Comparison of ENCODE assay signal across 1 cellular context in the genomic region with DNA sequence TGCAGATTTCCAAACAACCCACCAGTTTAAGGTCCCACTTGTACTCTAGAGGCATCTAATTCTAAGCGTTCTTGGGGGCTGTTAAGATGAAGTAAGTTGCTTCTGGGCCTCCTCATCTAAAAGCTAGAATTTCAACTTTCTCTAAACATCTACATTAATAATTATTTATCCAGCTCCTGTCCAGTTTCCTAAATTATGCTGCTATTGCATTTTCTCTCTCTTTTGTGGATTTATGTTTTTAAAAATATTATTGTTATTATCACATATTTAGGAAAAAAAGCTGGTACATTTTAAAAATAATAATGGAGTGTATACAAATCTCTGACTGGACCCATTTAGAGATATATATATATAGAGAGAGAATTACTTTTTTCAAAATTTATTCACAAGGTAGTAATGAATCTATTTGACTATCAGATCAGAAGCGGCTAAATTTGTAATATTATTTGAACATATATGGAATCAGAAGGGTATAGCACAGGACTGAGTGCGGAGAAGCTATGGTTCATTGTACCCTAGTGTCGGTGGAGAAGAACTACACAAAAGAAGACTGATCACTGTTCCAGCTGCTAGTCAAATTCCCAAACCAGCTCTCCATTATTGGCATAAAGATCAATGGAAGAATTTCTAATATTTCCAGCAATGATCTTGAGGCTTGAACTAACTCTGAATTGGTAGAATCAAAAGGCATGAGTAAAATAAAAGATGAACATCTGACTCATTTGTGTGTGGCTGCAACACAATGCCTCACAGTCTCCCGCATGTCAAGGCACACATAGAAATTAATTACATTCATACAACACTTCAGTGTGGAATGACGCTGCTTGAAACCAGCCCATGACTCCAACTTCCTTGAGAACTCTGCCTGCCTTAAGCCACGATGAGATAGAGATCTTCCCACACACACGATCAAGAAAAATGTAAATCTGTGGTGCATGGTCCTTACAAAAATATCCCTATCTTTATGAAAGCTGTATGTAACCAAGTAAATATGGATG.
TF ChIP-seq lines count a peak whose summit lies in the region.

No MANE protein-coding gene starts in this region.

TF ChIP-seq in HepG2, 621 proteins besides CTCF, POLR2A, EP300 and RAD21 (continued from another document):
- TF ChIP-seq ZNF451 (CRISPR knock-in tag; IDR thresholded peaks at IDR 0.05) (no peak), HOXA5 (CRISPR knock-in tag; IDR thresholded peaks at IDR 0.05) (no peak), MBNL3 (CRISPR knock-in tag; conservative IDR thresholded peaks at IDR 0.05) (no peak), MAFF (IDR thresholded peaks at IDR 0.05; ENCODE audit: low read depth, low read length) (0 out of 2 replicates have a peak, but pooled peaks have one; percentile 29), MBD4 (IDR thresholded peaks at IDR 0.05; ENCODE audit: borderline replicate concordance, low read length) (no peak), SUZ12 (IDR thresholded peaks at IDR 0.05; ENCODE audit: low read depth, low read length) (no peak), SMARCC2 (IDR thresholded peaks at IDR 0.05) (no peak), NFYC (CRISPR knock-in tag; IDR thresholded peaks at IDR 0.05) (no peak), ZNF724P (CRISPR knock-in tag; IDR thresholded peaks at IDR 0.05; ENCODE audit: borderline replicate concordance) (no peak), RARA (CRISPR knock-in tag; IDR thresholded peaks at IDR 0.05) (no peak), ZNF577 (CRISPR knock-in tag; IDR thresholded peaks at IDR 0.05; ENCODE audit: borderline replicate concordance, low read depth) (0 out of 2 replicates have a peak, but pooled peaks have one; percentile 40), MAFK (conservative IDR thresholded peaks at IDR 0.05 in 1 of 2, IDR thresholded peaks at IDR 0.05 in 1 of 2; ENCODE audit: low read length in 2 of 2) (peak; percentile 65 to 72), TEAD3 (CRISPR knock-in tag; optimal IDR thresholded peaks at IDR 0.05; ENCODE audit: borderline replicate concordance) (no peak)
- TF ChIP-seq, protein P1, sequence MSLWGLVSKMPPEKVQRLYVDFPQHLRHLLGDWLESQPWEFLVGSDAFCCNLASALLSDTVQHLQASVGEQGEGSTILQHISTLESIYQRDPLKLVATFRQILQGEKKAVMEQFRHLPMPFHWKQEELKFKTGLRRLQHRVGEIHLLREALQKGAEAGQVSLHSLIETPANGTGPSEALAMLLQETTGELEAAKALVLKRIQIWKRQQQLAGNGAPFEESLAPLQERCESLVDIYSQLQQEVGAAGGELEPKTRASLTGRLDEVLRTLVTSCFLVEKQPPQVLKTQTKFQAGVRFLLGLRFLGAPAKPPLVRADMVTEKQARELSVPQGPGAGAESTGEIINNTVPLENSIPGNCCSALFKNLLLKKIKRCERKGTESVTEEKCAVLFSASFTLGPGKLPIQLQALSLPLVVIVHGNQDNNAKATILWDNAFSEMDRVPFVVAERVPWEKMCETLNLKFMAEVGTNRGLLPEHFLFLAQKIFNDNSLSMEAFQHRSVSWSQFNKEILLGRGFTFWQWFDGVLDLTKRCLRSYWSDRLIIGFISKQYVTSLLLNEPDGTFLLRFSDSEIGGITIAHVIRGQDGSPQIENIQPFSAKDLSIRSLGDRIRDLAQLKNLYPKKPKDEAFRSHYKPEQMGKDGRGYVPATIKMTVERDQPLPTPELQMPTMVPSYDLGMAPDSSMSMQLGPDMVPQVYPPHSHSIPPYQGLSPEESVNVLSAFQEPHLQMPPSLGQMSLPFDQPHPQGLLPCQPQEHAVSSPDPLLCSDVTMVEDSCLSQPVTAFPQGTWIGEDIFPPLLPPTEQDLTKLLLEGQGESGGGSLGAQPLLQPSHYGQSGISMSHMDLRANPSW (CRISPR knock-in tag; IDR thresholded peaks at IDR 0.05; ENCODE audit: borderline replicate concordance) = no peak
- TF ChIP-seq, protein P2, sequence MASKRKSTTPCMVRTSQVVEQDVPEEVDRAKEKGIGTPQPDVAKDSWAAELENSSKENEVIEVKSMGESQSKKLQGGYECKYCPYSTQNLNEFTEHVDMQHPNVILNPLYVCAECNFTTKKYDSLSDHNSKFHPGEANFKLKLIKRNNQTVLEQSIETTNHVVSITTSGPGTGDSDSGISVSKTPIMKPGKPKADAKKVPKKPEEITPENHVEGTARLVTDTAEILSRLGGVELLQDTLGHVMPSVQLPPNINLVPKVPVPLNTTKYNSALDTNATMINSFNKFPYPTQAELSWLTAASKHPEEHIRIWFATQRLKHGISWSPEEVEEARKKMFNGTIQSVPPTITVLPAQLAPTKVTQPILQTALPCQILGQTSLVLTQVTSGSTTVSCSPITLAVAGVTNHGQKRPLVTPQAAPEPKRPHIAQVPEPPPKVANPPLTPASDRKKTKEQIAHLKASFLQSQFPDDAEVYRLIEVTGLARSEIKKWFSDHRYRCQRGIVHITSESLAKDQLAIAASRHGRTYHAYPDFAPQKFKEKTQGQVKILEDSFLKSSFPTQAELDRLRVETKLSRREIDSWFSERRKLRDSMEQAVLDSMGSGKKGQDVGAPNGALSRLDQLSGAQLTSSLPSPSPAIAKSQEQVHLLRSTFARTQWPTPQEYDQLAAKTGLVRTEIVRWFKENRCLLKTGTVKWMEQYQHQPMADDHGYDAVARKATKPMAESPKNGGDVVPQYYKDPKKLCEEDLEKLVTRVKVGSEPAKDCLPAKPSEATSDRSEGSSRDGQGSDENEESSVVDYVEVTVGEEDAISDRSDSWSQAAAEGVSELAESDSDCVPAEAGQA (IDR thresholded peaks at IDR 0.05; ENCODE audit: low read depth) = no peak
- TF ChIP-seq, protein P2 (CRISPR knock-in tag; IDR thresholded peaks at IDR 0.05; ENCODE audit: borderline replicate concordance) = no peak
- TF ChIP-seq, protein P3, sequence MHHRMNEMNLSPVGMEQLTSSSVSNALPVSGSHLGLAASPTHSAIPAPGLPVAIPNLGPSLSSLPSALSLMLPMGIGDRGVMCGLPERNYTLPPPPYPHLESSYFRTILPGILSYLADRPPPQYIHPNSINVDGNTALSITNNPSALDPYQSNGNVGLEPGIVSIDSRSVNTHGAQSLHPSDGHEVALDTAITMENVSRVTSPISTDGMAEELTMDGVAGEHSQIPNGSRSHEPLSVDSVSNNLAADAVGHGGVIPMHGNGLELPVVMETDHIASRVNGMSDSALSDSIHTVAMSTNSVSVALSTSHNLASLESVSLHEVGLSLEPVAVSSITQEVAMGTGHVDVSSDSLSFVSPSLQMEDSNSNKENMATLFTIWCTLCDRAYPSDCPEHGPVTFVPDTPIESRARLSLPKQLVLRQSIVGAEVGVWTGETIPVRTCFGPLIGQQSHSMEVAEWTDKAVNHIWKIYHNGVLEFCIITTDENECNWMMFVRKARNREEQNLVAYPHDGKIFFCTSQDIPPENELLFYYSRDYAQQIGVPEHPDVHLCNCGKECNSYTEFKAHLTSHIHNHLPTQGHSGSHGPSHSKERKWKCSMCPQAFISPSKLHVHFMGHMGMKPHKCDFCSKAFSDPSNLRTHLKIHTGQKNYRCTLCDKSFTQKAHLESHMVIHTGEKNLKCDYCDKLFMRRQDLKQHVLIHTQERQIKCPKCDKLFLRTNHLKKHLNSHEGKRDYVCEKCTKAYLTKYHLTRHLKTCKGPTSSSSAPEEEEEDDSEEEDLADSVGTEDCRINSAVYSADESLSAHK (CRISPR knock-in tag; IDR thresholded peaks at IDR 0.05; ENCODE audit: borderline replicate concordance) = no peak
